ENCODE assay signal across 11 cellular contexts in the genomic region with DNA sequence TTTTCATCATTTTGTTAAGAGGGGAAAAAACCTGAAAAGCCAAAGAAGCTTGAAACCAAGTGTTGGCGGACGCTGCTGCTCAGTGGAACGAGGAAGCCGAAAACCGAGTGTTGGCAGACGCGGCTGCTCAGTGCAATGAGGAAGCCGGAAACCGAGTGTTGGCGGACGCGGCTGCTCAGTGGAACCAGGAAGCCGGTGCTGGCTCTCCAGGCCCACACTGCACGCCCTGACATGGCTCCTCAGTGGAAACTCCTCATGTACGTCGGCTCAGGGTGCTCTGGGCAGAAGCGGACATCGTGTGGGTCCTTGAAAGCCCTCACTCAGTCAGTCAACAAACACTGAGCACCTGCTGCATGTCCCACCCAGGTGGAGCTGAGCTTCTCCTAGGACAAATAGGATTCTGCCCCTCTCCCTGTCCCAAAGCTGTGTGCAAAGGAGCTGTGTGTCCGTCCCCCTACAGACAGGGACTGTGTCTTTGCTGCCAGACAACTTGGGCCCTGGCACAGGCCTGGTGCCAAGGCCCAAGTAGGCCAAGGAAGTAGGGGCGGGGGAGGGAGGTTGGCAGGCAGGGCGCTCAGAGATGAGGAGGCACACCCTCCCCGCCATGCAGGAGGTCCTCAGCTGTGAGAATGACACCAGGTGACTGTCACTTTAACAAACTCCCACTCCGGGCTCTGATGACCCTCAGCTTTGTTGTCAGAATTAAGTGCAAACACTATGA. TPM values are rescaled to one million over a fixed set of nuclear protein-coding genes. Genes with fewer than 3 reads are reported as not detected.
A peak's percentile ranks its signal among the peaks of the same experiment; 100 is the strongest.
DNase-seq lines count a peak whose midpoint lies in the region; ATAC-seq and TF ChIP-seq lines count a peak whose summit lies in the region.
"Had no signal": no experiment of that assay in that cellular context is flagged by ENCODE, and none has a peak within 500 bp of the region (broad histone marks: within the 10 kb centered on the region; RNA-seq: fewer than 3 reads in every experiment).

No MANE protein-coding gene starts in this region.

- no peak overlapping the region for H2BK120ac ChIP-seq in IMR-90 (ENCODE audit: low read depth, low read length)

- H3K4me3 Mint-ChIP-seq in activated naive CD8-positive, alpha-beta T cell: no peak overlapping the region
- H3K4me3 Mint-ChIP-seq: stimulated activated naive B cell treated with anti-CD40 and anti-IgM and Interleukin-4, amounts not matched to agents 10 μg/mL and 1 μg/mL and 100 μg/mL, for 72 hours had no signal

- no peak overlapping the region for H2AK5ac ChIP-seq in IMR-90 (ENCODE audit: low read depth, low read length)

- H3K9me3 Mint-ChIP-seq in activated naive CD8-positive, alpha-beta T cell (ENCODE audit: low read depth): no peaks in the 10 kb centered on the region
- H3K9me3 Mint-ChIP-seq: stimulated activated naive B cell treated with anti-CD40 and anti-IgM and Interleukin-4, amounts not matched to agents 10 μg/mL and 1 μg/mL and 100 μg/mL, for 72 hours had no signal

- no peak overlapping the region for H3K23ac ChIP-seq in IMR-90 (ENCODE audit: low read depth, low read length)

- H3K9me1 ChIP-seq in IMR-90 (ENCODE audit: insufficient read depth, low read length): peaks cover 6% of the 10 kb centered on the region; the same call in 1 of the 2 replicates

- H3K4ac ChIP-seq in IMR-90 (ENCODE audit: low read depth, low read length): no peak overlapping the region

- in situ Hi-C loops in IMR-90 (cut with MboI; ENCODE audit: low sequenced_read_pairs) (no loop called here), gastrocnemius medialis (cut with MboI; ENCODE audit: low sequenced_read_pairs in 4 of 4) (no loop called here)

- no peak overlapping the region for H3K4me3 ChIP-seq in IMR-90 (ENCODE audit: insufficient read depth, low read depth, low read length)
- H3K4me3 ChIP-seq in osteoblast (ENCODE audit: insufficient read depth, low read length): no peak overlapping the region
- no peak overlapping the region for H3K4me3 ChIP-seq in gastrocnemius medialis
- no peak overlapping the region for H3K4me3 ChIP-seq in stomach

- no peak overlapping the region for H3K9ac ChIP-seq in IMR-90 (ENCODE audit: low read depth, low read length)

- H2AFZ ChIP-seq in IMR-90 (replicated peaks; ENCODE audit: low read length, poor library complexity): peak overlapping the region; percentile 61
- no peak overlapping the region for H2AFZ ChIP-seq in osteoblast (ENCODE audit: low read length)

- DNase-seq in DMS153 treated with DMSO at 0.1 percent for 48 hours (lab: John Stamatoyannopoulos, UW; ENCODE audit: unreplicated experiment): peak; percentile 72
- DNase-seq in IMR-90: peak; percentile 3
- DNase-seq in osteoblast (ENCODE audit: insufficient read length, low spot score, missing footprints): peak; percentile 73
- DNase-seq in gastrocnemius medialis: no peak
- no peak for DNase-seq in stomach
- DNase-seq: dermis blood vessel endothelial cell; left ventricle myocardium superior; stimulated activated naive B cell treated with anti-CD40 and anti-IgM and Interleukin-4, amounts not matched to agents 10 μg/mL and 1 μg/mL and 100 μg/mL, for 72 hours had no signal

- BruUV-seq in IMR-90 (replicated peaks; lab: Mats Ljungman, UMichigan): no TSS peak

- no peaks in the 10 kb centered on the region for H3K4me1 ChIP-seq in IMR-90 (ENCODE audit: control insufficient read depth, insufficient read depth, low read length)
- H3K4me1 ChIP-seq in osteoblast (ENCODE audit: insufficient read depth, low read length): no peaks in the 10 kb centered on the region
- H3K4me1 ChIP-seq in gastrocnemius medialis: no peaks in the 10 kb centered on the region
- H3K4me1 ChIP-seq in stomach: no peaks in the 10 kb centered on the region

- H3K4me2 ChIP-seq in IMR-90 (ENCODE audit: low read depth, low read length) (no peak overlapping the region), osteoblast (ENCODE audit: insufficient read depth, low read length) (no peak overlapping the region)

- H3K14ac ChIP-seq in IMR-90 (replicated peaks; ENCODE audit: low read depth, low read length): no peak overlapping the region

- no peak overlapping the region for H2BK15ac ChIP-seq in IMR-90 (ENCODE audit: low read depth, low read length)

- WGBS in IMR-90 (ENCODE audit: extremely low coverage in 2 of 2, insufficient read length in 1 of 2), 2 experiments: 21% methylated on average over 18 of the region's 23 CpGs; no CpG with 5 or more reads in 1 of the 2 experiments
- WGBS in stomach, 5 donors: 68 to 82% (median 75%) methylated on average over 21 to 23 of the region's 23 CpGs

- no peak for TF ChIP-seq EP300 in stomach (IDR thresholded peaks at IDR 0.05)

- no peak overlapping the region for H4K91ac ChIP-seq in IMR-90 (ENCODE audit: insufficient read depth, low read depth, low read length)

- no peak overlapping the region for H4K5ac ChIP-seq in IMR-90 (ENCODE audit: low read depth, low read length)

- H3K27me3 Mint-ChIP-seq in activated naive CD8-positive, alpha-beta T cell: peaks cover 6% of the 10 kb centered on the region

- no peak overlapping the region for H4K8ac ChIP-seq in IMR-90 (ENCODE audit: low read depth in 2 of 2, low read length in 2 of 2)

- dilution Hi-C loops in IMR-90 (cut with HindIII; ENCODE audit: low sequenced_read_pairs, unreplicated experiment): no loop called here

- CTCF ChIA-PET in IMR-90 (lab: Yijun Ruan, JAX): no interaction called here

- H3K36me3 Mint-ChIP-seq in activated naive CD8-positive, alpha-beta T cell: no peaks in the 10 kb centered on the region
- H3K36me3 Mint-ChIP-seq: stimulated activated naive B cell treated with anti-CD40 and anti-IgM and Interleukin-4, amounts not matched to agents 10 μg/mL and 1 μg/mL and 100 μg/mL, for 72 hours had no signal

- H3K36me3 ChIP-seq in IMR-90 (ENCODE audit: control insufficient read depth, insufficient read depth, low read length) (no peaks in the 10 kb centered on the region), osteoblast (ENCODE audit: insufficient read depth, low read length) (no peaks in the 10 kb centered on the region), gastrocnemius medialis (no peaks in the 10 kb centered on the region), stomach (no peaks in the 10 kb centered on the region)

- no peak overlapping the region for H3K56ac ChIP-seq in IMR-90 (ENCODE audit: extremely low read depth, insufficient read depth, low read length)

- peaks cover 22% of the 10 kb centered on the region for H3K27me3 ChIP-seq in IMR-90 (ENCODE audit: control insufficient read depth, insufficient read depth, low read length)
- H3K27me3 ChIP-seq in osteoblast (ENCODE audit: insufficient read depth, low read length): peaks cover 4% of the 10 kb centered on the region
- peaks cover 0 to 9% (median 0%) of the 10 kb centered on the region in 3 donors for H3K27me3 ChIP-seq in gastrocnemius medialis
- H3K27me3 ChIP-seq in stomach: peaks cover 0 to 31% (median 0%) of the 10 kb centered on the region in 3 donors

- ATAC-seq in IMR-90 (ENCODE audit: low read depth): peak; percentile 55
- no peak for ATAC-seq in HG02571 (IDR thresholded peaks at IDR 0.05; ENCODE audit: unreplicated experiment)
- no peak for ATAC-seq in gastrocnemius medialis
- ATAC-seq: left ventricle myocardium superior; stimulated activated naive B cell treated with anti-CD40 and anti-IgM and Interleukin-4, amounts not matched to agents 10 μg/mL and 1 μg/mL and 100 μg/mL, for 72 hours had no signal

- no peak for TF ChIP-seq RAD21 in IMR-90 (IDR thresholded peaks at IDR 0.05; ENCODE audit: low read length)

- TF ChIP-seq POLR2A in IMR-90 (IDR thresholded peaks at IDR 0.05; ENCODE audit: low read depth, low read length) (no peak), gastrocnemius medialis (IDR thresholded peaks at IDR 0.05) (no peak), stomach (IDR thresholded peaks at IDR 0.05) (no peak)

- H3K27ac ChIP-seq in IMR-90 (ENCODE audit: insufficient read depth, low read length) (no peak overlapping the region), osteoblast (ENCODE audit: low read depth, low read length) (no peak overlapping the region), gastrocnemius medialis (no peak overlapping the region), stomach (no peak overlapping the region)
- H3K27ac ChIP-seq: RWPE1 had no signal

- no peaks in the 10 kb centered on the region for H3K4me1 Mint-ChIP-seq in activated naive CD8-positive, alpha-beta T cell (ENCODE audit: low read depth)
- H3K4me1 Mint-ChIP-seq: stimulated activated naive B cell treated with anti-CD40 and anti-IgM and Interleukin-4, amounts not matched to agents 10 μg/mL and 1 μg/mL and 100 μg/mL, for 72 hours had no signal

- no peaks in the 10 kb centered on the region; the same call in 1 of the 2 replicates for H4K20me1 ChIP-seq in IMR-90 (ENCODE audit: insufficient read depth, low read length)
- no peaks in the 10 kb centered on the region for H4K20me1 ChIP-seq in osteoblast (ENCODE audit: insufficient read depth, low read length)

- no peaks in the 10 kb centered on the region for H3K79me1 ChIP-seq in IMR-90 (ENCODE audit: low read depth in 1 of 2, low read length in 2 of 2)

- TF ChIP-seq CTCF in IMR-90 (conservative IDR thresholded peaks at IDR 0.05; ENCODE audit: low read depth, low read length) (no peak), osteoblast (IDR thresholded peaks at IDR 0.05; ENCODE audit: extremely low read depth, low read depth, low read length) (no peak), gastrocnemius medialis (IDR thresholded peaks at IDR 0.05 in 4 of 5, conservative IDR thresholded peaks at IDR 0.05 in 1 of 5) (no peak), stomach (IDR thresholded peaks at IDR 0.05) (no peak)

- peak overlapping the region; percentile 0 for H3K27ac Mint-ChIP-seq in activated naive CD8-positive, alpha-beta T cell

- intact Hi-C loops in IMR-90 (cut with micrococcal nuclease) (no loop called here), gastrocnemius medialis (cut with DNase I; ENCODE audit: low total_unique reads) (no loop called here), stomach (cut with DNase I; ENCODE audit: low total_unique reads) (no loop called here)

- H3K18ac ChIP-seq in IMR-90 (ENCODE audit: low read depth, low read length): no peak overlapping the region

- H2BK20ac ChIP-seq in IMR-90 (ENCODE audit: low read depth, low read length): no peak overlapping the region

- H2BK5ac ChIP-seq in IMR-90 (ENCODE audit: low read depth, low read length, poor library complexity, severe bottlenecking): no peak overlapping the region

- H2AK9ac ChIP-seq in IMR-90 (replicated peaks; ENCODE audit: low read depth, low read length, poor library complexity): no peak overlapping the region

- H3K79me2 ChIP-seq in osteoblast (ENCODE audit: insufficient read depth, low read length): no peaks in the 10 kb centered on the region

- POLR2A ChIA-PET in IMR-90 (lab: Charles Lee; ENCODE audit: unreplicated experiment): no interaction called here

- H3K9me3 ChIP-seq in IMR-90 (ENCODE audit: control insufficient read depth, insufficient read depth, low read length) (no peaks in the 10 kb centered on the region), osteoblast (ENCODE audit: low read depth, low read length) (no peaks in the 10 kb centered on the region), gastrocnemius medialis (no peaks in the 10 kb centered on the region), stomach (no peaks in the 10 kb centered on the region)

RNA-seq across cellular contexts. Expression of a gene that starts 37.3 kb away (rescaled TPM):
- not detected in 2 replicates for total RNA-seq in IMR-90 (2012; rRNA removed)
- 0.02 and 0.09 TPM in 2 replicates for polyA plus RNA-seq in IMR-90 (2012; rRNA removed)
- polyA plus RNA-seq in IMR-90 (2012; cell fraction: cytosol; rRNA removed): 0.01 and 0.02 TPM in 2 replicates
- 0.09 and 0.13 TPM in 2 replicates for polyA plus RNA-seq in IMR-90 (2012; cell fraction: nucleus; rRNA removed; ENCODE audit: low replicate concordance)
- total RNA-seq in osteoblast: not detected in 2 replicates
- under 1 TPM in 1 of 4 donors, not detected in 3; 0.07 TPM for total RNA-seq in gastrocnemius medialis
- under 1 TPM in 1 of 5 donors, not detected in 4; 0.37 TPM for total RNA-seq in stomach
- under 1 TPM; 0.12 to 0.45 (median 0.15) TPM for polyA plus RNA-seq in stomach
- total RNA-seq: dermis blood vessel endothelial cell had no signal

Comparison
In these comparisons a context has a peak if more than half of its experiments do, and no peak if none do; other contexts are left out.
1. DNase-seq: peak in DMS153 treated with DMSO at 0.1 percent for 48 hours (single experiment), IMR-90 (single experiment) and osteoblast (single experiment); none in gastrocnemius medialis (0 of 2) and stomach (single experiment).